16 cellular contexts compared by ENCODE assay signal in the genomic region with DNA sequence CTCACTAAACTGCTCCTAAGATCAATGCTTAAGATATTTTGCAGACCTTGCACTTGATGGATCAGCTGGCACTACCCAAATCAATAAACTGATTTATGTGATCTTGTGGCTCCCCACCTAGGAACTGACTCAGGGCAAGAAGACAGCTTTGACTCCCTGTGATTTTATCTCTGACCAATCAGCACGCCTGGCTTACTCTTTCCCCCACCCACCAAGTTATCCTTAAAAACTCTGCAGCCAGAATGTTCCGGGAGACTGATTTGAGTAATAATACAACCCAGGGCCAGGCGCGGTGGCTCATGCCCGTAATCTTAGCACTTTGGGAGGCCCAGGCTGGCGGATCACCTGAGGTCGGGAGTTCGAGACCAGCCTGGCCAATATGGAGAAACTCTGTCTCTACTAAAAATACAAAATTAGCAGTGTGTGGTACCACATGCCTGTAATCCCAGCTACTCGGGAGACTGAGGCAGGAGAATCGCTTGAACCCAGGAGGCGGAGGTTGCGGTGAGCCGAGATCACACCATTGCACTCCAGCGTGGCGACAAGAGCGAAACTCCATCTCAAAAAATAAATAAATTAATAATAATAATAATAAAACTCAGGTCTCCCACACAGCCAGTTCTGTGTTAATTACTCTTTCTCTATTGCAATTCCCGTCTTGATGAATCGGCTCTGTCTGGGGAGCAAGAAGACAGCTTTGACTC. TPM values are rescaled to one million over a fixed set of nuclear protein-coding genes. Genes with fewer than 3 reads are reported as not detected.
DNase-seq lines count a peak whose midpoint lies in the region; ATAC-seq, FAIRE-seq and TF ChIP-seq lines count a peak whose summit lies in the region.
"Had no signal": no experiment of that assay in that cellular context is flagged by ENCODE, and none has a peak within 500 bp of the region (broad histone marks: within the 10 kb centered on the region; RNA-seq: fewer than 3 reads in every experiment).

No MANE protein-coding gene starts in this region.

- H3K27ac ChIP-seq in GM12878 (ENCODE audit: control insufficient read depth, insufficient read depth) (no peak overlapping the region), neuronal stem cell (replicated peaks; ENCODE audit: low read length) (no peak overlapping the region)
- H3K27ac ChIP-seq: vagina had no signal

- POLR2A ChIA-PET in T-cell (lab: Charles Lee), result interaction anchor here (0.6 to 2.0 kb wide), 5 partner anchors 14 to 1226 kb away, joined by 3 to 6 read pairs (median 4); no protein-coding TSS in a partner anchor
- POLR2A ChIA-PET in GM12878 (lab: Charles Lee), result interaction anchor here (0.6 to 2.1 kb wide), 7 partner anchors 9 to 115 kb away, joined by 3 to 7 read pairs (median 3); partner anchors contain the start of gene ORAI1

- no peak overlapping the region for H2BK120ac ChIP-seq in neuronal stem cell (ENCODE audit: low read depth, low read length)

- peaks cover 52 to 76% (median 65%) of the 10 kb centered on the region in 3 donors for H3K4me1 Mint-ChIP-seq in T-cell

- H3K27ac Mint-ChIP-seq in T-cell, result peak overlapping the region; percentile 98 to 99

- no peak overlapping the region for H4K8ac ChIP-seq in neuronal stem cell (ENCODE audit: low read depth, low read length)

- in situ Hi-C loops in GM12878 (cut with MboI), result no loop called here

- RAD21 ChIA-PET in GM12878 (lab: Charles Lee; ENCODE audit: unreplicated experiment), result interaction anchor here (3.5 kb wide), 1 partner anchor 30 kb away, joined by 22 read pairs; the partner anchor contains the start of gene ORAI1

- H3K9me3 Mint-ChIP-seq in T-cell, result no peaks in the 10 kb centered on the region

- FAIRE-seq in GM12878 (lab: Jason Lieb, UNC), result no peak
- FAIRE-seq: frontal cortex had no signal

- H2BK5ac ChIP-seq in neuronal stem cell (ENCODE audit: low read length), result no peak overlapping the region

- TF ChIP-seq RAD21 in GM12878 (IDR thresholded peaks at IDR 0.05; ENCODE audit: insufficient read depth, low read depth, low read length), result no peak

- no TSS peak for BruUV-seq in GM12878 (replicated peaks; lab: Mats Ljungman, UMichigan)

- peak; percentile 69 for DNase-seq in activated CD8-positive, alpha-beta memory T cell treated with anti-CD3 and anti-CD28 coated beads, Interleukin-2, amount 50 U/mL, for 48 hours
- DNase-seq in activated CD8-positive, alpha-beta memory T cell treated with anti-CD3 and anti-CD28 coated beads for 24 hours, result no peak
- DNase-seq in T-cell (no peak), GM12878 (ENCODE audit: low read depth, low spot score) (no peak), neuronal stem cell (ENCODE audit: low spot score) (no peak), GDM1 (lab: John Stamatoyannopoulos, UW) (no peak)
- DNase-seq: activated CD4-positive, CD25-positive, alpha-beta regulatory T cell; anterior cingulate cortex; GOT3; NCI-H1436; NCI-H748 treated with DMSO at 0.1 percent for 48 hours; SIG-M5 had no signal

- no peaks in the 10 kb centered on the region for H4K20me1 ChIP-seq in GM12878 (ENCODE audit: control insufficient read depth, insufficient read depth)

- H3K79me2 ChIP-seq in GM12878 (ENCODE audit: control insufficient read depth, insufficient read depth, low read length), result no peaks in the 10 kb centered on the region

- no peak overlapping the region for H2BK12ac ChIP-seq in neuronal stem cell (ENCODE audit: low read length)

- intact Hi-C loops in GM12878 (cut with micrococcal nuclease; ENCODE audit: unreplicated experiment), result loop anchor here (2.0 kb wide), 1 partner anchor 67 kb away; no protein-coding TSS in a partner anchor

- no peak overlapping the region for H3K23ac ChIP-seq in neuronal stem cell (ENCODE audit: low read depth, low read length, poor library complexity)

- H3K9ac ChIP-seq in GM12878 (ENCODE audit: control insufficient read depth, insufficient read depth, low read length) (no peak overlapping the region), neuronal stem cell (ENCODE audit: low read depth, low read length, poor library complexity) (no peak overlapping the region)

- H3K9me3 ChIP-seq in GM12878 (replicated peaks; ENCODE audit: control insufficient read depth, insufficient read depth, low read length), result no peaks in the 10 kb centered on the region
- no peaks in the 10 kb centered on the region for H3K9me3 ChIP-seq in neuronal stem cell (replicated peaks in 1 of 2; ENCODE audit: control insufficient read depth in 2 of 2, insufficient read depth in 1 of 2, low read depth in 1 of 2, low read length in 2 of 2)
- H3K9me3 ChIP-seq: vagina had no signal

- TF ChIP-seq EP300 in GM12878 (IDR thresholded peaks at IDR 0.05; ENCODE audit: borderline replicate concordance in 1 of 2, control insufficient read depth in 1 of 2, low read depth in 2 of 2, low read length in 2 of 2), result no peak

- no peak overlapping the region for H3K4ac ChIP-seq in neuronal stem cell (ENCODE audit: low read length)

- TF ChIP-seq POLR2A in GM12878 (IDR thresholded peaks at IDR 0.05; ENCODE audit: low read depth, low read length), result no peak

- CTCF ChIA-PET in T-cell (lab: Charles Lee) (interaction anchor here (0.5 to 0.6 kb wide), 3 partner anchors 67 to 128 kb away, joined by 3 to 4 read pairs (median 3); no protein-coding TSS in a partner anchor), GM12878 (lab: Yijun Ruan, JAX) (interaction anchor here (1.1 to 3.4 kb wide), 4 partner anchors 12 to 163 kb away, joined by 3 to 17 read pairs (median 6); partner anchors contain the start of gene MORN3)

- H3K36me3 Mint-ChIP-seq in T-cell, result peaks cover 12% of the 10 kb centered on the region

- no peak for TF ChIP-seq CTCF in GM12878 (IDR thresholded peaks at IDR 0.05 in 2 of 3, conservative IDR thresholded peaks at IDR 0.05 in 1 of 3; ENCODE audit: control insufficient read depth in 2 of 3, extremely low read depth in 1 of 3, insufficient read depth in 1 of 3, low read depth in 3 of 3, low read length in 3 of 3)

- H3K4me2 ChIP-seq in GM12878 (ENCODE audit: control insufficient read depth, insufficient read depth) (no peak overlapping the region), neuronal stem cell (ENCODE audit: insufficient read depth, low read length, poor library complexity, severe bottlenecking) (no peak overlapping the region)

- no peak overlapping the region for H3K18ac ChIP-seq in neuronal stem cell (ENCODE audit: low read length)

- H2AFZ ChIP-seq in GM12878 (ENCODE audit: control insufficient read depth, low read depth, low read length) (0 out of 2 replicates have a peak overlapping the region, but pooled peaks have one; percentile 4), neuronal stem cell (ENCODE audit: low read length) (peak overlapping the region; percentile 9)

- no peak overlapping the region for H2AK5ac ChIP-seq in neuronal stem cell (ENCODE audit: low read depth, low read length)

- ATAC-seq in T-cell (replicated peaks in 1 of 4) (no peak), GM12878 (no peak), GM18517 (IDR thresholded peaks at IDR 0.05; ENCODE audit: unreplicated experiment) (no peak), HG02870 (IDR thresholded peaks at IDR 0.05; ENCODE audit: unreplicated experiment) (no peak)

- WGBS in GM12878 (ENCODE audit: insufficient coverage, insufficient replicate concordance, low lambda C conversion rate, missing lambda C conversion rate), result 87% methylated on average over 18 of the region's 18 CpGs
- no CpG with 5 or more reads among the region's 18 CpGs for WGBS in neuronal stem cell (ENCODE audit: extremely low coverage in 2 of 2, insufficient read length in 2 of 2, insufficient replicate concordance in 1 of 2), 2 donors

- H3K14ac ChIP-seq in neuronal stem cell (ENCODE audit: low read length), result no peak overlapping the region

- H3K79me1 ChIP-seq in neuronal stem cell (ENCODE audit: low read depth, low read length), result no peaks in the 10 kb centered on the region

- H3K4me3 ChIP-seq in GM12878, result no peak overlapping the region
- H3K4me3 ChIP-seq in neuronal stem cell (ENCODE audit: low read length in 2 of 2), result no peak overlapping the region
- H3K4me3 ChIP-seq: vagina had no signal

- H4K91ac ChIP-seq in neuronal stem cell (ENCODE audit: low read depth, low read length, poor library complexity), result no peak overlapping the region

- no peaks in the 10 kb centered on the region for H3K27me3 ChIP-seq in GM12878 (replicated peaks in 1 of 2; ENCODE audit: control insufficient read depth in 2 of 2, insufficient read depth in 2 of 2, low read length in 1 of 2)
- no peaks in the 10 kb centered on the region for H3K27me3 ChIP-seq in neuronal stem cell (ENCODE audit: control insufficient read depth in 3 of 3, insufficient read depth in 3 of 3, low read depth in 1 of 3, low read length in 3 of 3)
- H3K27me3 ChIP-seq: vagina had no signal

- no peak overlapping the region for H2BK15ac ChIP-seq in neuronal stem cell (ENCODE audit: low read length)

- no peaks in the 10 kb centered on the region for H3K27me3 Mint-ChIP-seq in T-cell

- peak overlapping the region in 1 of 3 donors; percentile 86 for H3K4me3 Mint-ChIP-seq in T-cell

- H3K4me1 ChIP-seq in GM12878 (ENCODE audit: control insufficient read depth, insufficient read depth, low read length), result peaks cover 25% of the 10 kb centered on the region
- peaks cover 9 to 10% of the 10 kb centered on the region in 2 donors for H3K4me1 ChIP-seq in neuronal stem cell (ENCODE audit: control insufficient read depth in 2 of 2, insufficient read depth in 1 of 2, low read depth in 1 of 2, low read length in 2 of 2)

- SMC1A ChIA-PET in GM12878 (lab: Charles Lee; ENCODE audit: uncharacterized antibody, unreplicated experiment), result interaction anchor here (0.5 to 1.7 kb wide), 7 partner anchors 13 to 352 kb away, joined by 3 to 7 read pairs (median 4); no protein-coding TSS in a partner anchor

- H3K36me3 ChIP-seq in GM12878 (ENCODE audit: control insufficient read depth in 2 of 2, insufficient read depth in 2 of 2, low read length in 1 of 2) (no peaks in the 10 kb centered on the region), neuronal stem cell (replicated peaks in 1 of 2; ENCODE audit: control insufficient read depth in 2 of 2, insufficient read depth in 2 of 2, low read length in 2 of 2) (no peaks in the 10 kb centered on the region)
- H3K36me3 ChIP-seq: vagina had no signal

RNA-seq across cellular contexts. Expression of gene MORN3, which starts 12.0 kb away (rescaled TPM):
- 10 to 100 TPM in 2 of 5 donors, 1 to 10 TPM in 3; 3.9 to 17.6 (median 8.3) TPM for total RNA-seq in T-cell
- total RNA-seq in GM12878 (2013; cell fraction: nucleolus; rRNA removed), result not detected in 2 replicates
- total RNA-seq in GM12878 (2014; rRNA removed), result 0.11 and 0.17 TPM in 2 replicates
- 0.13 and 0.28 TPM in 2 replicates for total RNA-seq in GM12878 (2014; rRNA removed; fragmentation: Illumina TruSeq; extraction: Trizol)
- 0.15 and 0.19 TPM in 2 replicates for total RNA-seq in GM12878 (2021)
- polyA plus RNA-seq in GM12878 (2011; ENCODE audit: low read depth), result 0.21 TPM
- 0.34 and 0.37 TPM in 2 replicates for polyA plus RNA-seq in GM12878 (2011; rRNA removed)
- 0.16 and 0.18 TPM in 2 replicates for polyA plus RNA-seq in GM12878 (2011; cell fraction: cytosol; rRNA removed)
- polyA plus RNA-seq in GM12878 (2011; cell fraction: nucleus; rRNA removed), result 0.07 and 0.10 TPM in 2 replicates
- 0.27 and 0.34 TPM in 2 replicates for polyA plus RNA-seq in GM12878 (2012)
- 0.11 and 0.18 TPM in 2 replicates for polyA plus RNA-seq in GM12878 (2014; fragmentation: Illumina TruSeq; extraction: Trizol)
- under 1 TPM; 0.24 to 0.31 TPM for polyA plus RNA-seq in GM12878 (2014; fragmentation: Nextera tagmentation; extraction: Ambion mirVana)
- polyA plus RNA-seq in GM12878 (2014; rRNA removed), result 0.08 and 0.11 TPM in 2 replicates
- under 1 TPM; 0.14 to 0.16 TPM for polyA plus RNA-seq in GM12878 (2016; fragmentation: Nextera tagmentation; extraction: Ambion mirVana)
- polyA minus RNA-seq in GM12878 (2011; rRNA and poly(A)+ RNA removed), result not detected in 2 replicates
- not detected in 2 replicates for polyA minus RNA-seq in GM12878 (2011; cell fraction: cytosol; rRNA and poly(A)+ RNA removed)
- not detected in 2 replicates for polyA minus RNA-seq in GM12878 (2011; cell fraction: nucleus; rRNA and poly(A)+ RNA removed)
- polyA plus RNA-seq in neuronal stem cell (2013, experiment 1 of 2), result 1.1 TPM
- polyA plus RNA-seq in neuronal stem cell (2013, experiment 2 of 2), result 0.91 TPM
- total RNA-seq: vagina had no signal

RNA-seq across cellular contexts. Expression of gene ORAI1, which starts 31.1 kb away (rescaled TPM):
- total RNA-seq in T-cell (10 to 100 TPM; 38.9 to 76.5 (median 59.0) TPM), GM12878 (2014; rRNA removed) (9.7 and 16.4 TPM in 2 replicates), GM12878 (2014; rRNA removed; fragmentation: Illumina TruSeq; extraction: Trizol) (7.1 and 8.2 TPM in 2 replicates), GM12878 (2021) (31.0 and 32.2 TPM in 2 replicates)
- 13.1 and 15.8 TPM in 2 replicates for total RNA-seq in GM12878 (2013; cell fraction: nucleolus; rRNA removed)
- 6.5 TPM for polyA plus RNA-seq in GM12878 (2011; ENCODE audit: low read depth)
- polyA plus RNA-seq in GM12878 (2011; rRNA removed) (4.8 and 15.3 TPM in 2 replicates), GM12878 (2014; fragmentation: Illumina TruSeq; extraction: Trizol) (2.6 and 6.5 TPM in 2 replicates), GM12878 (2014; fragmentation: Nextera tagmentation; extraction: Ambion mirVana) (1 to 10 TPM; 5.5 to 6.1 TPM), GM12878 (2014; rRNA removed) (33.1 and 39.2 TPM in 2 replicates), GM12878 (2016; fragmentation: Nextera tagmentation; extraction: Ambion mirVana) (10 to 100 TPM in 1 of 2 experiments, 1 to 10 TPM in 1; 7.7 to 25.1 TPM)
- 28.4 and 36.0 TPM in 2 replicates for polyA plus RNA-seq in GM12878 (2011; cell fraction: cytosol; rRNA removed)
- 20.8 and 24.1 TPM in 2 replicates for polyA plus RNA-seq in GM12878 (2011; cell fraction: nucleus; rRNA removed)
- polyA plus RNA-seq in GM12878 (2012), result 21.7 and 23.1 TPM in 2 replicates
- polyA minus RNA-seq in GM12878 (2011; rRNA and poly(A)+ RNA removed), result 21.7 and 34.6 TPM in 2 replicates
- 25.1 and 28.5 TPM in 2 replicates for polyA minus RNA-seq in GM12878 (2011; cell fraction: cytosol; rRNA and poly(A)+ RNA removed)
- 7.7 and 21.1 TPM in 2 replicates for polyA minus RNA-seq in GM12878 (2011; cell fraction: nucleus; rRNA and poly(A)+ RNA removed)
- 15.7 TPM for polyA plus RNA-seq in neuronal stem cell (2013, experiment 1 of 2)
- polyA plus RNA-seq in neuronal stem cell (2013, experiment 2 of 2), result 15.4 TPM

RNA-seq across cellular contexts. Expression of gene TMEM120B, which starts 55.1 kb away (rescaled TPM):
- total RNA-seq in T-cell, result 10 to 100 TPM in 3 of 5 donors, 1 to 10 TPM in 2; 7.9 to 11.1 (median 10.3) TPM
- total RNA-seq in GM12878 (2013; cell fraction: nucleolus; rRNA removed), result 27.9 and 29.7 TPM in 2 replicates
- total RNA-seq in GM12878 (2014; rRNA removed), result 5.8 and 6.1 TPM in 2 replicates
- 3.8 and 4.0 TPM in 2 replicates for total RNA-seq in GM12878 (2014; rRNA removed; fragmentation: Illumina TruSeq; extraction: Trizol)
- 9.3 and 10.4 TPM in 2 replicates for total RNA-seq in GM12878 (2021)
- 3.4 TPM for polyA plus RNA-seq in GM12878 (2011; ENCODE audit: low read depth)
- polyA plus RNA-seq in GM12878 (2011; rRNA removed), result 4.1 and 6.6 TPM in 2 replicates
- 4.9 and 9.7 TPM in 2 replicates for polyA plus RNA-seq in GM12878 (2011; cell fraction: cytosol; rRNA removed)
- 38.4 and 42.1 TPM in 2 replicates for polyA plus RNA-seq in GM12878 (2011; cell fraction: nucleus; rRNA removed)
- polyA plus RNA-seq in GM12878 (2012), result 6.3 and 6.8 TPM in 2 replicates
- polyA plus RNA-seq in GM12878 (2014; fragmentation: Illumina TruSeq; extraction: Trizol), result 3.8 and 4.2 TPM in 2 replicates
- 10 to 100 TPM; 11.3 to 26.2 TPM for polyA plus RNA-seq in GM12878 (2014; fragmentation: Nextera tagmentation; extraction: Ambion mirVana)
- polyA plus RNA-seq in GM12878 (2014; rRNA removed), result 11.4 and 13.7 TPM in 2 replicates
- 10 to 100 TPM in 1 of 2 experiments, 1 to 10 TPM in 1; 8.3 to 10.1 TPM for polyA plus RNA-seq in GM12878 (2016; fragmentation: Nextera tagmentation; extraction: Ambion mirVana)
- 9.6 and 10.8 TPM in 2 replicates for polyA minus RNA-seq in GM12878 (2011; rRNA and poly(A)+ RNA removed)
- polyA minus RNA-seq in GM12878 (2011; cell fraction: cytosol; rRNA and poly(A)+ RNA removed), result 3.2 and 4.3 TPM in 2 replicates
- polyA minus RNA-seq in GM12878 (2011; cell fraction: nucleus; rRNA and poly(A)+ RNA removed), result 5.4 and 9.6 TPM in 2 replicates
- 11.1 TPM for polyA plus RNA-seq in neuronal stem cell (2013, experiment 1 of 2)
- polyA plus RNA-seq in neuronal stem cell (2013, experiment 2 of 2), result 11.1 TPM
